Comparison of ENCODE assay signal across 1 cellular context in the genomic region with DNA sequence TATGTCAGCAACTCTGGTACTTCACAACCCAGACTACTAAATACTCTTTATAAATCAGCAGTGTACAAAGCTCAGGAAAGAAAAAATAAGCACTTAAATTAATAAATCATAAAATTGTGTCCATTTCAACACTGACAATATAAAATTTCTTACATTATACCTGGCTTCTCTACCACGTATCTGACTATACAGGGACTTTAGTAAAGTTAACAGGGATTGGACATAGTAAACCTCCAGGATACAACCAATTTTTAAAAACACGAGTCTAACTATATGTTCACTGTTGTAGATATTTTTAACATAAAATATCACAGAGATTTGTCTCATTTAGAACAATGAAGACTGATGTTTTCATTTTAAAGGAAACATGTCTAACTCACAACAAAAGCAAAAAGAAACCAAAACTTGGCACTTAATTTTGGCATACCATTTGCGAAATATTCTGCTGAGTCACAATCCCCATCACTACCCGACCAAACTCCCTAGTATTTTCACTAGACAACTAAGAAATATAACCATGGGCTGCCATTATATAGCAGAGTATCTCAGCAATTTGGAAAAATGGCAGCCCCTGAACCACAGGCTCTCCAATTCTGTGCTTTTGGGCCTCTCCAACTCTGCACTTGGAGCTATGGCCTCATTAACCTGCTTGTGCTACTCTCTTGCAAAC.
TF ChIP-seq lines count a peak whose summit lies in the region.

No MANE protein-coding gene starts in this region.

TF ChIP-seq in HepG2, 621 proteins besides CTCF, POLR2A, EP300 and RAD21 (continued from another document):
- no peak for TF ChIP-seq ZFP82 (CRISPR knock-in tag; IDR thresholded peaks at IDR 0.05; ENCODE audit: borderline replicate concordance)
- TF ChIP-seq BHLHE40 (IDR thresholded peaks at IDR 0.05; ENCODE audit: low read length): no peak
- TF ChIP-seq MAFK (conservative IDR thresholded peaks at IDR 0.05 in 1 of 2, IDR thresholded peaks at IDR 0.05 in 1 of 2; ENCODE audit: low read length in 2 of 2): peak; percentile 30; a peak in 1 of 4 replicates
- TF ChIP-seq ZNF253 (CRISPR knock-in tag; IDR thresholded peaks at IDR 0.05; ENCODE audit: borderline replicate concordance): no peak
- TF ChIP-seq ZMAT3 (CRISPR knock-in tag; conservative IDR thresholded peaks at IDR 0.05): no peak
- TF ChIP-seq ZFY (CRISPR knock-in tag; IDR thresholded peaks at IDR 0.05): no peak
- TF ChIP-seq MXD4 (CRISPR knock-in tag; IDR thresholded peaks at IDR 0.05): no peak
- peak; percentile 38; the same call in 1 of the 2 replicates for TF ChIP-seq MAFF (IDR thresholded peaks at IDR 0.05; ENCODE audit: low read depth, low read length)
- no peak for TF ChIP-seq ZNF670 (CRISPR knock-in tag; IDR thresholded peaks at IDR 0.05; ENCODE audit: borderline replicate concordance)
- TF ChIP-seq ZNF432 (CRISPR knock-in tag; IDR thresholded peaks at IDR 0.05; ENCODE audit: borderline replicate concordance): no peak
- no peak for TF ChIP-seq ELF4 (CRISPR knock-in tag; IDR thresholded peaks at IDR 0.05; ENCODE audit: borderline replicate concordance)
- TF ChIP-seq NFE2L2 (IDR thresholded peaks at IDR 0.05; ENCODE audit: low read length): peak; percentile 87
- TF ChIP-seq, protein P1, sequence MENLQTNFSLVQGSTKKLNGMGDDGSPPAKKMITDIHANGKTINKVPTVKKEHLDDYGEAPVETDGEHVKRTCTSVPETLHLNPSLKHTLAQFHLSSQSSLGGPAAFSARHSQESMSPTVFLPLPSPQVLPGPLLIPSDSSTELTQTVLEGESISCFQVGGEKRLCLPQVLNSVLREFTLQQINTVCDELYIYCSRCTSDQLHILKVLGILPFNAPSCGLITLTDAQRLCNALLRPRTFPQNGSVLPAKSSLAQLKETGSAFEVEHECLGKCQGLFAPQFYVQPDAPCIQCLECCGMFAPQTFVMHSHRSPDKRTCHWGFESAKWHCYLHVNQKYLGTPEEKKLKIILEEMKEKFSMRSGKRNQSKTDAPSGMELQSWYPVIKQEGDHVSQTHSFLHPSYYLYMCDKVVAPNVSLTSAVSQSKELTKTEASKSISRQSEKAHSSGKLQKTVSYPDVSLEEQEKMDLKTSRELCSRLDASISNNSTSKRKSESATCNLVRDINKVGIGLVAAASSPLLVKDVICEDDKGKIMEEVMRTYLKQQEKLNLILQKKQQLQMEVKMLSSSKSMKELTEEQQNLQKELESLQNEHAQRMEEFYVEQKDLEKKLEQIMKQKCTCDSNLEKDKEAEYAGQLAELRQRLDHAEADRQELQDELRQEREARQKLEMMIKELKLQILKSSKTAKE (CRISPR knock-in tag; IDR thresholded peaks at IDR 0.05; ENCODE audit: borderline replicate concordance): no peak
- 0 out of 2 replicates have a peak, but pooled peaks have one; percentile 22 for TF ChIP-seq POLR2G (IDR thresholded peaks at IDR 0.05; ENCODE audit: low read depth, low read length)
TF ChIP-seq in HepG2: peak in this region for 4.
